ENCODE assay signal across 15 cellular contexts in the genomic region with DNA sequence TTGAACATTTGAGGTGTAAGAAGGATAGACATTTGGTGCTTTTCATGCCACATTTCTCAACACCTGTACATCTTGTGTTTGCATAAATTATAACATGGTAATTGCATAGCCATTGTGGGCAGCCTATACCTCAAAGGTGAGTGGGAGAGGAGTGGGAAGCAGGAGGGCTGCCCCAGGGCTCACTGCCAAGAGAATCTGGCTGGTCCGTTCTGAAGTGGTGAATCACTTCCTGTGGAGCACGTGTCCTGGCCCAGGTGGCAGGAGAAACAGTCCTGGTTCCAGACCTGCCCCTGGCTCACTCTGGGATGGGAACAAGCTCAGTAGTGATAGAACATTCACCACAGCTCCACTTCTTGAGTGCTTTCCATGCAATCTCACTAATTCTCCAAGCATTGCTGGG. TPM values are rescaled to one million over a fixed set of nuclear protein-coding genes. Genes with fewer than 3 reads are reported as not detected.
A peak's percentile ranks its signal among the peaks of the same experiment; 100 is the strongest.
DNase-seq lines count a peak whose midpoint lies in the region; TF ChIP-seq lines count a peak whose summit lies in the region.
"Had no signal": no experiment of that assay in that cellular context is flagged by ENCODE, and none has a peak within 500 bp of the region (broad histone marks: within the 10 kb centered on the region; RNA-seq: fewer than 3 reads in every experiment).

No MANE protein-coding gene starts in this region.

- intact Hi-C loops in activated naive CD4-positive, alpha-beta T cell treated with anti-CD3 and anti-CD28 coated beads for 36 hours (cut with micrococcal nuclease), result loop anchor here (10.0 kb wide), 1 partner anchor 550 kb away; no protein-coding TSS in a partner anchor

- H3K79me1 ChIP-seq in trophoblast cell (ENCODE audit: low read length), result no peaks in the 10 kb centered on the region

- no peaks in the 10 kb centered on the region for H3K36me3 ChIP-seq in trophoblast cell (ENCODE audit: control insufficient read depth in 1 of 2, insufficient read depth in 2 of 2, low read length in 2 of 2)
- H3K36me3 ChIP-seq: ovary had no signal

- H2AK5ac ChIP-seq in trophoblast cell (ENCODE audit: low read length), result no peak overlapping the region

- H2BK120ac ChIP-seq in trophoblast cell (ENCODE audit: insufficient read depth, low read length, poor library complexity), result no peak overlapping the region

- no peak overlapping the region for H3K23ac ChIP-seq in trophoblast cell (ENCODE audit: low read length)

- no peak overlapping the region for H3K9ac ChIP-seq in trophoblast cell (ENCODE audit: low read length)

- no peak overlapping the region for H4K91ac ChIP-seq in trophoblast cell (ENCODE audit: low read depth, low read length)

- no peaks in the 10 kb centered on the region for H3K79me2 ChIP-seq in trophoblast cell (ENCODE audit: control insufficient read depth, insufficient read depth, low read length, poor library complexity)

- no peak overlapping the region for H3K4me2 ChIP-seq in trophoblast cell (ENCODE audit: low read length)

- no peak overlapping the region for H3K14ac ChIP-seq in trophoblast cell (ENCODE audit: low read length)

- no peak overlapping the region for H3K4me3 Mint-ChIP-seq in activated naive CD4-positive, alpha-beta T cell treated with anti-CD3 and anti-CD28 coated beads for 36 hours
- H3K4me3 Mint-ChIP-seq: activated T-cell treated with anti-CD3 and anti-CD28 coated beads, Interleukin-2, amount 50 U/mL, for 4 hours; CD8-positive, alpha-beta T cell; stimulated activated naive CD8-positive, alpha-beta T cell treated with anti-CD3 and anti-CD28 coated beads, Interleukin-15, Interleukin-2, amounts not matched to agents 100 ng/mL and 50 ng/mL, for 24 hours had no signal

- H3K27ac Mint-ChIP-seq in activated naive CD4-positive, alpha-beta T cell treated with anti-CD3 and anti-CD28 coated beads for 36 hours, result no peak overlapping the region
- H3K27ac Mint-ChIP-seq: CD8-positive, alpha-beta T cell; stimulated activated naive CD8-positive, alpha-beta T cell treated with anti-CD3 and anti-CD28 coated beads, Interleukin-15, Interleukin-2, amounts not matched to agents 100 ng/mL and 50 ng/mL, for 24 hours had no signal

- H2BK5ac ChIP-seq in trophoblast cell (ENCODE audit: low read depth, low read length, poor library complexity), result no peak overlapping the region

- CTCF ChIA-PET in activated naive CD4-positive, alpha-beta T cell treated with anti-CD3 and anti-CD28 coated beads for 36 hours (lab: Charles Lee), result interaction anchor here (0.6 to 6.5 kb wide), 8 partner anchors 11 to 272 kb away, joined by 3 to 173 read pairs (median 4); a partner anchor contains a TSS

- H3K4me3 ChIP-seq in trophoblast cell (ENCODE audit: low read depth, low read length), result no peak overlapping the region
- H3K4me3 ChIP-seq: lung, ovary had no signal

- TF ChIP-seq EP300 in Ishikawa (IDR thresholded peaks at IDR 0.05; ENCODE audit: borderline replicate concordance), result no peak

- H3K27ac ChIP-seq in trophoblast cell (ENCODE audit: low read depth, low read length), result no peak overlapping the region
- H3K27ac ChIP-seq: ovary had no signal

- peak; percentile 39 for DNase-seq in activated naive CD4-positive, alpha-beta T cell treated with anti-CD3 and anti-CD28 coated beads for 36 hours
- DNase-seq in activated naive CD4-positive, alpha-beta T cell (lab: John Stamatoyannopoulos, UW), result no peak
- DNase-seq in amniotic epithelial cell (ENCODE audit: low read depth) (peak; percentile 20), trophoblast cell (peak; percentile 2 to 21), activated gamma-delta T cell (lab: John Stamatoyannopoulos, UW) (no peak), GM19240 (ENCODE audit: insufficient read length, low spot score) (no peak)
- no peak for DNase-seq in activated CD4-positive, CD25-positive, alpha-beta regulatory T cell treated with anti-CD3 and anti-CD28 coated beads, Interleukin-2, amount 50 U/mL, for 72 hours
- DNase-seq: activated T-cell treated with anti-CD3 and anti-CD28 coated beads, Interleukin-2, amount 50 U/mL, for 4 hours; caudate nucleus; CD8-positive, alpha-beta T cell; ovary had no signal

- H2AFZ ChIP-seq in trophoblast cell (ENCODE audit: insufficient read depth, low read length, poor library complexity), result no peak overlapping the region

- no peaks in the 10 kb centered on the region for H3K27me3 ChIP-seq in trophoblast cell (ENCODE audit: insufficient read depth, low read length)
- H3K27me3 ChIP-seq: ovary had no signal

- peaks cover 3% of the 10 kb centered on the region for H3K27me3 Mint-ChIP-seq in activated naive CD4-positive, alpha-beta T cell treated with anti-CD3 and anti-CD28 coated beads for 36 hours (ENCODE audit: low read depth)

- no peak for TF ChIP-seq RAD21 in Ishikawa (IDR thresholded peaks at IDR 0.05; ENCODE audit: low read depth)

- H3K4me1 ChIP-seq in trophoblast cell (ENCODE audit: control insufficient read depth in 1 of 2, insufficient read depth in 2 of 2, low read length in 2 of 2), result peaks cover 3 to 4% of the 10 kb centered on the region in 2 experiments

- no peak overlapping the region for H3K4ac ChIP-seq in trophoblast cell (ENCODE audit: low read depth, low read length)

- H4K8ac ChIP-seq in trophoblast cell (ENCODE audit: low read depth, low read length), result no peak overlapping the region

- H3K4me1 Mint-ChIP-seq in activated naive CD4-positive, alpha-beta T cell treated with anti-CD3 and anti-CD28 coated beads for 36 hours (ENCODE audit: low read depth), result peaks cover 11% of the 10 kb centered on the region

- H3K9me3 Mint-ChIP-seq in activated naive CD4-positive, alpha-beta T cell treated with anti-CD3 and anti-CD28 coated beads for 36 hours, result no peaks in the 10 kb centered on the region
- H3K9me3 Mint-ChIP-seq: activated T-cell treated with anti-CD3 and anti-CD28 coated beads, Interleukin-2, amount 50 U/mL, for 4 hours; CD8-positive, alpha-beta T cell; stimulated activated naive CD8-positive, alpha-beta T cell treated with anti-CD3 and anti-CD28 coated beads, Interleukin-15, Interleukin-2, amounts not matched to agents 100 ng/mL and 50 ng/mL, for 24 hours had no signal

- no peak overlapping the region for H2BK12ac ChIP-seq in trophoblast cell (ENCODE audit: low read length)

- no CpG with 5 or more reads among the region's 2 CpGs for WGBS in trophoblast cell (ENCODE audit: extremely low coverage, insufficient coverage, insufficient read length)

- no peak overlapping the region for H4K12ac ChIP-seq in trophoblast cell (ENCODE audit: low read depth, low read length)

- H3K36me3 Mint-ChIP-seq in activated naive CD4-positive, alpha-beta T cell treated with anti-CD3 and anti-CD28 coated beads for 36 hours (ENCODE audit: low read depth), result no peaks in the 10 kb centered on the region
- H3K36me3 Mint-ChIP-seq: CD8-positive, alpha-beta T cell had no signal

- H3K18ac ChIP-seq in trophoblast cell (ENCODE audit: low read length), result no peak overlapping the region

- peaks cover 1% of the 10 kb centered on the region for H3K9me3 ChIP-seq in trophoblast cell (ENCODE audit: insufficient read depth, low read depth, low read length)
- H3K9me3 ChIP-seq: ovary had no signal

TF ChIP-seq in Ishikawa, 13 proteins besides CTCF, POLR2A, EP300 and RAD21 (continues in another document):
- TF ChIP-seq EGR1 (IDR thresholded peaks at IDR 0.05) (no peak), NFIC (IDR thresholded peaks at IDR 0.05) (peak; percentile 83), ZBTB7A (IDR thresholded peaks at IDR 0.05; ENCODE audit: low read depth) (0 out of 2 replicates have a peak, but pooled peaks have one; percentile 58), YY1 (IDR thresholded peaks at IDR 0.05; ENCODE audit: low read depth) (no peak), CREB1 (IDR thresholded peaks at IDR 0.05; ENCODE audit: low read depth) (no peak), FOXM1 (IDR thresholded peaks at IDR 0.05; ENCODE audit: borderline replicate concordance, low read depth) (no peak), TEAD4 (IDR thresholded peaks at IDR 0.05) (no peak), TCF12 (IDR thresholded peaks at IDR 0.05; ENCODE audit: low read depth) (peak; percentile 64), TAF1 (IDR thresholded peaks at IDR 0.05; ENCODE audit: low read depth) (no peak)
- TF ChIP-seq, protein P1, sequence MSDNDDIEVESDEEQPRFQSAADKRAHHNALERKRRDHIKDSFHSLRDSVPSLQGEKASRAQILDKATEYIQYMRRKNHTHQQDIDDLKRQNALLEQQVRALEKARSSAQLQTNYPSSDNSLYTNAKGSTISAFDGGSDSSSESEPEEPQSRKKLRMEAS (IDR thresholded peaks at IDR 0.05), result peak; percentile 74; the same call in 1 of the 2 replicates
- TF ChIP-seq, protein P2, sequence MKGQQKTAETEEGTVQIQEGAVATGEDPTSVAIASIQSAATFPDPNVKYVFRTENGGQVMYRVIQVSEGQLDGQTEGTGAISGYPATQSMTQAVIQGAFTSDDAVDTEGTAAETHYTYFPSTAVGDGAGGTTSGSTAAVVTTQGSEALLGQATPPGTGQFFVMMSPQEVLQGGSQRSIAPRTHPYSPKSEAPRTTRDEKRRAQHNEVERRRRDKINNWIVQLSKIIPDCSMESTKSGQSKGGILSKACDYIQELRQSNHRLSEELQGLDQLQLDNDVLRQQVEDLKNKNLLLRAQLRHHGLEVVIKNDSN (IDR thresholded peaks at IDR 0.05), result peak; percentile 85

RNA-seq across cellular contexts. Expression of a gene that starts 11.6 kb away (rescaled TPM):
- 1 to 10 TPM; 1.7 to 2.3 TPM for total RNA-seq in activated naive CD4-positive, alpha-beta T cell treated with anti-CD3 and anti-CD28 coated beads for 36 hours
- 0.22 and 0.33 TPM in 2 replicates for polyA plus RNA-seq in trophoblast cell (2013)
- total RNA-seq: CD8-positive, alpha-beta T cell; T-helper 2 cell treated with Interferon-gamma antibody and Interleukin-4, amounts not matched to agents 100 ng/mL and 5 ng/mL, for 36 hours had no signal

RNA-seq across cellular contexts. Expression of a gene that starts 34.2 kb away (rescaled TPM):
- total RNA-seq in activated naive CD4-positive, alpha-beta T cell treated with anti-CD3 and anti-CD28 coated beads for 36 hours, result under 1 TPM; 0.33 to 0.42 TPM
- polyA plus RNA-seq in trophoblast cell (2013), result 2.3 and 2.7 TPM in 2 replicates
- total RNA-seq: CD8-positive, alpha-beta T cell; T-helper 2 cell treated with Interferon-gamma antibody and Interleukin-4, amounts not matched to agents 100 ng/mL and 5 ng/mL, for 36 hours had no signal

Comparison
In these comparisons a context has a peak if more than half of its experiments do, and no peak if none do; other contexts are left out.
1. DNase-seq: peak in activated naive CD4-positive, alpha-beta T cell treated with anti-CD3 and anti-CD28 coated beads for 36 hours (single experiment), amniotic epithelial cell (single experiment) and trophoblast cell (2 of 2); none in activated naive CD4-positive, alpha-beta T cell (0 of 4), activated gamma-delta T cell (single experiment), activated CD4-positive, CD25-positive, alpha-beta regulatory T cell treated with anti-CD3 and anti-CD28 coated beads, Interleukin-2, amount 50 U/mL, for 72 hours (single experiment) and GM19240 (single experiment).